8 cellular contexts compared by ENCODE assay signal in the genomic region with DNA sequence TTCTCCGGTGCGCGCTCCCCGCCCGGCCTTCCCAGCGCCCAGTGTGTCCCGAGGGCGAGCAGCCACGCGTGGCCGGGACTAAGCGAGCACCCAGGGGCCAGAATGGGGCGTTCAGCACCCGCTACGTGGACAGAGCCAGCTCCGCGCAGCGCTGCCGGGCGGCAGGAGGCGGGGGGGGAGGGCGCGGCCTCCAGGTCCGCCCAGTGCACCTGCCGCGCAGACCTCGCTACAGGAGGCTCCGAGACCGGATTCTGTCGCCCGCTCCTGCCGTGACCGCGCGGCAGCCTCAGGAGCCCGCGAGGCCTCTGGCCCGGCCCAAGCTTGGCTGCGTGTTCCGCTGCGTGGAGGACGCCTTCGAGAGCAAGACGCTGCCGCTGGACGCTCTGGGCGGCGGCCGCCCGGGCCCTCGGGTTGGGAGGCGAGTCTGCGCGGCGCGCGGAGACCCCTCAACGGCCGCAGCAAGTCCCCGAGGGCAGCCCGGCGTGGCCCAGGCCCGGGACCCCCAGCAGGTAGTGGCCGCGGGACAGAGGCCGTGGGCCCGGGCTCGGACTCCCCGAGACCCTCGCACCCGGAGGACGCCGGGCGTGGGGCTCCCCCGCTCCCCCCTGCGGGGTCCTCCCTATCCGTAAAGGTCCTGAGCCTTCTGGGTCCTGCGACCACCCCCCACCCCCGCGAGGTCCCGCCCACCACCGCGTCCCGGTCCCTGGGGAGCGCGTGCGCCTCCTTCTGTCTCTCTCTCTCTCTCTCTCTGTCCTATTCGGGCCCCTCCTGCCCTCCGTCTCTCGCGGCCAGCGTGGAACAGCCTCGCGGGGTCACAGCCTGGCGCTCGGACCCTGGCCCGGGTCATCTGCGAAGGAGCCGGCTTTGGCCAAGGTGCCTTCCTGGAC. TPM values are rescaled to one million over a fixed set of nuclear protein-coding genes. Genes with fewer than 3 reads are reported as not detected.
A peak's percentile ranks its signal among the peaks of the same experiment; 100 is the strongest.
DNase-seq lines count a peak whose midpoint lies in the region; ATAC-seq and TF ChIP-seq lines count a peak whose summit lies in the region.

No MANE protein-coding gene starts in this region.

- no peaks in the 10 kb centered on the region for H3K36me3 ChIP-seq in esophagus squamous epithelium

- intact Hi-C loops in esophagus squamous epithelium (cut with DNase I), result no loop called here

- H3K27me3 ChIP-seq in esophagus squamous epithelium, result peaks cover 22 to 91% (median 26%) of the 10 kb centered on the region in 4 donors

- no peak for TF ChIP-seq POLR2A in esophagus squamous epithelium (IDR thresholded peaks at IDR 0.05)

- peak; percentile 81 for ATAC-seq in esophagus mucosa
- ATAC-seq in omental fat pad (ENCODE audit: low FRiP score), result peak; percentile 20
- no peak for ATAC-seq in GM21723 (IDR thresholded peaks at IDR 0.05; ENCODE audit: unreplicated experiment)

- no peaks in the 10 kb centered on the region for H3K9me3 ChIP-seq in esophagus squamous epithelium

- H3K4me3 ChIP-seq in esophagus squamous epithelium, result peak overlapping the region in 2 of 4 donors; percentile 46 to 64

- peaks cover 19 to 38% (median 23%) of the 10 kb centered on the region in 3 donors for H3K4me1 ChIP-seq in esophagus squamous epithelium

- DNase-seq in NCI-H2029 (lab: John Stamatoyannopoulos, UW) (peak; percentile 38), NCI-H2029 treated with DMSO at 0.1 percent for 48 hours (lab: John Stamatoyannopoulos, UW) (no peak), activated T-cell treated with anti-CD3 and anti-CD28 coated beads for 24 hours (ENCODE audit: low read depth) (peak; percentile 31), omental fat pad (ENCODE audit: low spot score) (no peak), esophagus squamous epithelium (lab: John Stamatoyannopoulos, UW) (no peak), kidney glomerular epithelial cell (lab: John Stamatoyannopoulos, UW) (no peak)

- no peak overlapping the region for H3K27ac ChIP-seq in esophagus squamous epithelium

- 0 to 7% methylated on average over 2 to 21 of the region's 99 CpGs for WGBS in esophagus squamous epithelium, 2 donors

- TF ChIP-seq CTCF in omental fat pad (IDR thresholded peaks at IDR 0.05), result no peak
- TF ChIP-seq CTCF in esophagus squamous epithelium (IDR thresholded peaks at IDR 0.05), result no peak

RNA-seq across cellular contexts. Expression of gene DPYSL4, which starts 0.9 kb away (rescaled TPM):
- total RNA-seq in esophagus mucosa (1.6 TPM), omental fat pad (1 to 10 TPM in 1 of 4 donors, under 1 TPM in 3; 0.69 to 3.0 (median 0.81) TPM), esophagus squamous epithelium (1 to 10 TPM in 1 of 4 donors, under 1 TPM in 1, not detected in 2; 0.95 to 1.6 TPM)

Comparison
In these comparisons a context has a peak if more than half of its experiments do, and no peak if none do; other contexts are left out.
1. DNase-seq: peak in NCI-H2029 (single experiment) and activated T-cell treated with anti-CD3 and anti-CD28 coated beads for 24 hours (single experiment); none in NCI-H2029 treated with DMSO at 0.1 percent for 48 hours (single experiment), omental fat pad (single experiment), esophagus squamous epithelium (single experiment) and kidney glomerular epithelial cell (single experiment).